ENCODE assay signal across 11 cellular contexts in the genomic region with DNA sequence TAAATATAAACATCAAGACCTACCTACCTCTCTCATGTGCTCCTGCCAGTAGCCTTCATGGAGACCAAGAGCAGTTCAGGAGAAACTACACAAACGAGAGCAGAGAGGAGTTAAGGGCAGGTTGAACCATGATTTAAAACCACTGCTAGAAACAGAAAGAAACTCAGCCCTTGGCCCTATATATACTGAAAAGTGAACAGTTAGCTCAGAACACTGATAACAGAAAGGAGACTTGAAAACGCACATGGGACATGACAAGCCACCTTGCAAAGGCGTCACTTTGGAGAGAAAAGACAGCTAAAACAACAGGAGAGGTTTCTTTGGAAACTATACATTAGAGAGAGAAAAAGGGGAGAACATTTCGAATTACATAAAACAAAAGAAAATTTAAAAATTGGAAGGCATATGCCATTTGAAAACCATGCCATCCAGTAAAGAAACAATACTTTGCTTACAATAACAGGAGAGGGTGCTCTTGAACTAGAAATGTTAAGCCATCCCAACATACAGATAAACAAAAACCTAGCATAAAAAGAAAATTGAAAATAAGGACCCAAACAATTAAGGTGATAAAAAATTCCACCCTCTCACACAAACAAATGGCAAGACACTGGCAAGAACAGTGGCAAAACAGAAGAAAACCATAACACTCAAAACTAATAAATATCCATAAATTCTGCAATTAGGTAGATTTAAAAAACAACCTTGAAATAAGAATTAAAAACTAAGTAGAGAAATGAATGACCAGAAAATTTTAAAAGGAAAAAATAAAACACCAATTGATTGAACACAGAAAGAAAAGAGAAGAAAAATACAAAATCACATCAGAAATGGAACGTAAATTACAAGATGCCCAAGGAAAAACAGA.
DNase-seq lines count a peak whose midpoint lies in the region; ATAC-seq and TF ChIP-seq lines count a peak whose summit lies in the region.
"Had no signal": no experiment of that assay in that cellular context is flagged by ENCODE, and none has a peak within 500 bp of the region (broad histone marks: within the 10 kb centered on the region; RNA-seq: fewer than 3 reads in every experiment).

No MANE protein-coding gene starts in this region.

- H2BK15ac ChIP-seq in H9 (ENCODE audit: low read depth, low read length): no peak overlapping the region

- no peak overlapping the region for H3K14ac ChIP-seq in H9 (ENCODE audit: insufficient read depth, low read length)

- H2BK120ac ChIP-seq in H9 (ENCODE audit: low read depth, low read length, poor library complexity, severe bottlenecking): no peak overlapping the region

- no peaks in the 10 kb centered on the region for H3K79me1 ChIP-seq in H9 (ENCODE audit: insufficient read depth, low read depth, low read length, poor library complexity, severe bottlenecking)

- no peaks in the 10 kb centered on the region for H4K20me1 ChIP-seq in H9 (ENCODE audit: control insufficient read depth, insufficient read depth, insufficient read length)

- peak overlapping the region in 1 of 3 experiments; percentile 11; a peak in 2 of 7 replicates for H3K27ac Mint-ChIP-seq in H9

- no peak overlapping the region for H3K4me2 ChIP-seq in H9 (ENCODE audit: insufficient read depth, insufficient read length, low read length)

- H3K4me3 ChIP-seq in foreskin fibroblast (ENCODE audit: low read depth in 1 of 2, low read length in 2 of 2): no peak overlapping the region

- no peak overlapping the region for H4K5ac ChIP-seq in H9 (ENCODE audit: insufficient read length, low read depth, low read length)

- H3K9ac ChIP-seq in H9 (ENCODE audit: extremely low read depth, insufficient read length, low read length): no peak overlapping the region
- H3K9ac ChIP-seq: parathyroid adenoma had no signal

- H2BK20ac ChIP-seq in H9 (ENCODE audit: low read depth, low read length, poor library complexity, severe bottlenecking): no peak overlapping the region

- no peak overlapping the region for H2AFZ ChIP-seq in H9 (ENCODE audit: low read length)
- H2AFZ ChIP-seq: parathyroid adenoma had no signal

- H3K79me2 ChIP-seq in H9 (ENCODE audit: insufficient read depth, low read length): no peaks in the 10 kb centered on the region
- H3K79me2 ChIP-seq: parathyroid adenoma had no signal

- no peak overlapping the region for H3K27ac ChIP-seq in H9 (ENCODE audit: insufficient read length, low read depth, low read length)
- H3K27ac ChIP-seq: parathyroid adenoma had no signal

- peak; percentile 44; the same call in 2 of the 3 replicates for TF ChIP-seq CTCF in H9 (conservative IDR thresholded peaks at IDR 0.05)
- peak; percentile 8 for TF ChIP-seq CTCF in foreskin fibroblast (IDR thresholded peaks at IDR 0.05; ENCODE audit: low read depth, low read length)

- no peak overlapping the region for H3K4ac ChIP-seq in H9 (ENCODE audit: low read depth, low read length)

- H3K4me1 ChIP-seq in H9 (ENCODE audit: insufficient read depth, low read length): no peaks in the 10 kb centered on the region
- H3K4me1 ChIP-seq: parathyroid adenoma had no signal

- no peak overlapping the region for H2AK5ac ChIP-seq in H9 (ENCODE audit: insufficient read length, low read length)

- DNase-seq in GM04503 (ENCODE audit: low read depth) (peak; percentile 1), H9 (no peak), M059J (ENCODE audit: low read depth) (peak; percentile 17), foreskin fibroblast (peak; percentile 5 to 27), NCI-H2171 treated with DMSO at 0.1 percent for 48 hours (lab: John Stamatoyannopoulos, UW) (no peak), SKM-1 treated with dmso at 0.1 percent for 144 hours (lab: John Stamatoyannopoulos, UW; ENCODE audit: unreplicated experiment) (no peak), NCI-H69 (lab: John Stamatoyannopoulos, UW) (no peak)
- DNase-seq: DMS 273 treated with DMSO at 0.1 percent for 48 hours had no signal

- WGBS in H9 (ENCODE audit: extremely low coverage, insufficient read length, low lambda C conversion rate): no CpG with 5 or more reads among the region's 5 CpGs

- no peak overlapping the region for H2BK12ac ChIP-seq in H9 (ENCODE audit: insufficient read length, low read depth, low read length)

- H3K4me3 Mint-ChIP-seq in H9: no peak overlapping the region

- H4K91ac ChIP-seq in H9 (ENCODE audit: insufficient read length, low read depth, low read length): no peak overlapping the region

- H3K9me3 Mint-ChIP-seq in H9: peaks cover 0 to 2% of the 10 kb centered on the region in 2 experiments; a peak in 1 of 5 replicates

- no peaks in the 10 kb centered on the region for H3K27me3 ChIP-seq in H9 (ENCODE audit: insufficient read depth, low read length)

- H4K8ac ChIP-seq in H9 (replicated peaks; ENCODE audit: insufficient read length, low read depth, low read length): no peak overlapping the region

- H3K23ac ChIP-seq in H9 (ENCODE audit: insufficient read length, low read depth, low read length): no peak overlapping the region

- no peaks in the 10 kb centered on the region for H3K9me3 ChIP-seq in H9 (ENCODE audit: control insufficient read depth, low read depth, low read length)

- no peaks in the 10 kb centered on the region for H3K23me2 ChIP-seq in H9 (ENCODE audit: insufficient read length, low read depth, low read length, poor library complexity, severe bottlenecking)

- no peak overlapping the region for H3T11ph ChIP-seq in H9 (ENCODE audit: low read length)

- H3K18ac ChIP-seq in H9 (ENCODE audit: insufficient read length, low read depth, low read length): no peak overlapping the region

- no peaks in the 10 kb centered on the region for H3K27me3 Mint-ChIP-seq in H9 (ENCODE audit: low read depth)

- H3K56ac ChIP-seq in H9 (ENCODE audit: insufficient read length, low read depth, low read length): no peak overlapping the region

- H3K36me3 Mint-ChIP-seq in H9 (ENCODE audit: insufficient read depth in 1 of 3, low read depth in 3 of 3): 0 out of 7 replicates have a peak, but pooled peaks cover 0 to 2% (median 0%) of the 10 kb centered on the region in 3 experiments

- no peaks in the 10 kb centered on the region; a peak in 1 of 4 replicates for H3K4me1 Mint-ChIP-seq in H9

- H2BK5ac ChIP-seq in H9 (ENCODE audit: insufficient read length, low read length): no peak overlapping the region

- no peak for ATAC-seq in GM21423 (IDR thresholded peaks at IDR 0.05; ENCODE audit: unreplicated experiment)
- ATAC-seq: Right ventricle myocardium inferior had no signal

Comparison
In these comparisons a context has a peak if more than half of its experiments do, and no peak if none do; other contexts are left out.
1. DNase-seq: peak in GM04503 (single experiment), M059J (single experiment) and foreskin fibroblast (2 of 2); none in H9 (single experiment), NCI-H2171 treated with DMSO at 0.1 percent for 48 hours (single experiment), SKM-1 treated with dmso at 0.1 percent for 144 hours (single experiment) and NCI-H69 (single experiment).